8 cellular contexts compared by ENCODE assay signal in the genomic region with DNA sequence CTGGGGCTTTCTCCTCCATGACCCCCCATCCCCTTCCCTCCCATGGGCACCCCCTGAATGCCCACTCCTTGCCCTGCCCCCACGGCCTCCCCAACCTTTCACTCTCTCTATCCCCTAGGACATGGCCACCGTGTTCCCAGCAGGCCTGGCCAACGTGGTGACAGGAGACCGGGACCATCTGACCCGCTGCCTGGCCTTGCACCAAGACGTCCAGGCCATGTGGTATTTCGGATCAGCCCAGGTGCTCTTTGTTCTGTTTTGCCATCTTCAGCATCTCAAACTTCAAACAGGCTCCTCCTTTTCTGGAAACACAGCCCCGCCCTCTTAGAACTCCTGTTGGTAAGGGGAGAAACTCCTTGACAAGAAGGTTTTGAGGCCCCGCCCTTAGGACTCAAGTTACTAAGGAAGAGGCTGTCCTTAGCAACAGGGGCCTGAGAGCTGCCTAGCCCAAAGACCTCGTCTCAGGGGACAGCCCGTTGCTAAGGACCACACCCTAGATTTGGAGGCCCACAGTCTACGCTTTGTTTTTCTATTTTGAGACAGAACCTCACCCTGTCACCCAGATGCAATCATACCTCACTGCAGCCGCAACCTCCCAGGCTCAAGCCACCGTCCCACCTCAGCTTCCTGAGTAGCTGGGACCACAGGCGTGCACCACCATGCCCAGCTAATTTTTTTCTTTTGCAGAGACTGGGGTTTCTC. TPM values are rescaled to one million over a fixed set of nuclear protein-coding genes. Genes with fewer than 3 reads are reported as not detected.
DNase-seq lines count a peak whose midpoint lies in the region; ATAC-seq, FAIRE-seq and TF ChIP-seq lines count a peak whose summit lies in the region.

No MANE protein-coding gene starts in this region.

- no peak for TF ChIP-seq CTCF in NB4 (IDR thresholded peaks at IDR 0.05; ENCODE audit: low read depth, low read length)
- TF ChIP-seq CTCF in pancreas (IDR thresholded peaks at IDR 0.05): no peak

- ATAC-seq in GM21576 (IDR thresholded peaks at IDR 0.05; ENCODE audit: unreplicated experiment) (peak; percentile 63), pancreas (peak in 3 of 4 donors; percentile 5 to 43 (median 11)), HG02798 (IDR thresholded peaks at IDR 0.05; ENCODE audit: poor library complexity, unreplicated experiment) (no peak)

- no peaks in the 10 kb centered on the region for H3K27me3 Mint-ChIP-seq in activated CD4-positive, alpha-beta memory T cell treated with anti-CD3 and anti-CD28 coated beads, Interleukin-2, amount 10 ng/mL, durations not matched to agents 7 days and 5 days

- no peaks in the 10 kb centered on the region for H3K9me3 ChIP-seq in pancreas

- CTCF ChIA-PET in activated CD4-positive, alpha-beta memory T cell treated with anti-CD3 and anti-CD28 coated beads, Interleukin-2, amount 10 ng/mL, durations not matched to agents 7 days and 5 days (lab: Charles Lee): interaction anchor here (0.8 to 5.9 kb wide), 8 partner anchors 14 to 243 kb away, joined by 3 to 159 read pairs (median 10); partner anchors contain the start of genes ALDH16A1 and PIH1D1

- no peaks in the 10 kb centered on the region for H3K36me3 ChIP-seq in pancreas

- no peak overlapping the region for H3K27ac ChIP-seq in pancreas

- peaks cover 21% of the 10 kb centered on the region for H3K36me3 Mint-ChIP-seq in activated CD4-positive, alpha-beta memory T cell treated with anti-CD3 and anti-CD28 coated beads, Interleukin-2, amount 10 ng/mL, durations not matched to agents 7 days and 5 days (ENCODE audit: low read depth)

- DNase-seq in DMS 273 (lab: John Stamatoyannopoulos, UW; ENCODE audit: unreplicated experiment) (peak; percentile 98), NB4 (ENCODE audit: low read depth) (peak; percentile 93), erythroblast (lab: John Stamatoyannopoulos, UW) (peak; percentile 86 to 89), pancreas (no peak), medulla oblongata (ENCODE audit: extremely low spot score) (no peak)
- DNase-seq in activated CD4-positive, alpha-beta memory T cell treated with anti-CD3 and anti-CD28 coated beads, Interleukin-2, amount 10 ng/mL, durations not matched to agents 7 days and 5 days: peak; percentile 96

- TF ChIP-seq POLR2A in NB4 (IDR thresholded peaks at IDR 0.05; ENCODE audit: extremely low read depth, insufficient read length) (no peak), erythroblast (IDR thresholded peaks at IDR 0.05; ENCODE audit: low read length) (no peak)

- H3K4me1 ChIP-seq in pancreas: peaks cover 0 to 4% (median 0%) of the 10 kb centered on the region in 3 donors

- H3K27ac Mint-ChIP-seq in activated CD4-positive, alpha-beta memory T cell treated with anti-CD3 and anti-CD28 coated beads, Interleukin-2, amount 10 ng/mL, durations not matched to agents 7 days and 5 days: peak overlapping the region; percentile 100

- peak overlapping the region; percentile 77 for H3K4me3 Mint-ChIP-seq in activated CD4-positive, alpha-beta memory T cell treated with anti-CD3 and anti-CD28 coated beads, Interleukin-2, amount 10 ng/mL, durations not matched to agents 7 days and 5 days

- intact Hi-C loops in pancreas (cut with DNase I): no loop called here

- WGBS in pancreas, 2 donors: 79 to 81% methylated on average over 15 of the region's 15 CpGs

- POLR2A ChIA-PET in activated CD4-positive, alpha-beta memory T cell treated with anti-CD3 and anti-CD28 coated beads, Interleukin-2, amount 10 ng/mL, durations not matched to agents 7 days and 5 days (lab: Charles Lee): interaction anchor here (0.7 to 10.7 kb wide), 19 partner anchors 9 to 207 kb away, joined by 3 to 192 read pairs (median 5); partner anchors contain the start of genes ALDH16A1, CD37, PIH1D1 and PRMT1

- no peak for FAIRE-seq in pancreas (lab: Jason Lieb, UNC)

- no peaks in the 10 kb centered on the region for H3K27me3 ChIP-seq in pancreas

- H3K4me1 Mint-ChIP-seq in activated CD4-positive, alpha-beta memory T cell treated with anti-CD3 and anti-CD28 coated beads, Interleukin-2, amount 10 ng/mL, durations not matched to agents 7 days and 5 days: peaks cover 55% of the 10 kb centered on the region

- no peak overlapping the region for H3K4me3 ChIP-seq in NB4 (ENCODE audit: low read depth, low read length)
- no peak overlapping the region for H3K4me3 ChIP-seq in pancreas

- H3K9me3 Mint-ChIP-seq in activated CD4-positive, alpha-beta memory T cell treated with anti-CD3 and anti-CD28 coated beads, Interleukin-2, amount 10 ng/mL, durations not matched to agents 7 days and 5 days: no peaks in the 10 kb centered on the region

RNA-seq across cellular contexts. Expression of gene FLT3LG, which starts 5.1 kb away (rescaled TPM):
- total RNA-seq in activated CD4-positive, alpha-beta memory T cell treated with anti-CD3 and anti-CD28 coated beads, Interleukin-2, amount 10 ng/mL, durations not matched to agents 7 days and 5 days: 100 to 1,000 TPM; 187 to 197 TPM
- 1 to 10 TPM in 5 of 6 donors, under 1 TPM in 1; 0.79 to 3.7 (median 1.8) TPM for total RNA-seq in pancreas
- polyA plus RNA-seq in pancreas: 1 to 10 TPM; 7.1 to 8.4 TPM

RNA-seq across cellular contexts. Expression of gene ALDH16A1, which starts 15.9 kb away (rescaled TPM):
- total RNA-seq in activated CD4-positive, alpha-beta memory T cell treated with anti-CD3 and anti-CD28 coated beads, Interleukin-2, amount 10 ng/mL, durations not matched to agents 7 days and 5 days: 10 to 100 TPM; 34.1 to 36.6 TPM
- total RNA-seq in pancreas: 10 to 100 TPM; 16.1 to 22.9 (median 19.8) TPM
- 10 to 100 TPM; 72.4 to 89.3 TPM for polyA plus RNA-seq in pancreas

RNA-seq across cellular contexts. Expression of gene PIH1D1, which starts 17.3 kb away (rescaled TPM):
- total RNA-seq in activated CD4-positive, alpha-beta memory T cell treated with anti-CD3 and anti-CD28 coated beads, Interleukin-2, amount 10 ng/mL, durations not matched to agents 7 days and 5 days: 100 to 1,000 TPM; 168 to 170 TPM
- 10 to 100 TPM; 34.2 to 49.1 (median 37.2) TPM for total RNA-seq in pancreas
- polyA plus RNA-seq in pancreas: 100 to 1,000 TPM in 1 of 2 donors, 10 to 100 TPM in 1; 82.5 to 110 TPM

RNA-seq across cellular contexts. Expression of gene RPL13A, which starts 18.5 kb away (rescaled TPM):
- 1,000 to 10,000 TPM; 2,417 to 2,463 TPM for total RNA-seq in activated CD4-positive, alpha-beta memory T cell treated with anti-CD3 and anti-CD28 coated beads, Interleukin-2, amount 10 ng/mL, durations not matched to agents 7 days and 5 days
- total RNA-seq in pancreas: 1,000 to 10,000 TPM; 1,459 to 2,866 (median 2,217) TPM
- polyA plus RNA-seq in pancreas: 1,000 to 10,000 TPM; 1,585 to 1,842 TPM

RNA-seq across cellular contexts. Expression of gene RPS11, which starts 27.3 kb away (rescaled TPM):
- total RNA-seq in activated CD4-positive, alpha-beta memory T cell treated with anti-CD3 and anti-CD28 coated beads, Interleukin-2, amount 10 ng/mL, durations not matched to agents 7 days and 5 days: 1,000 to 10,000 TPM; 2,194 to 2,385 TPM
- total RNA-seq in pancreas: 1,000 to 10,000 TPM in 4 of 6 donors, 100 to 1,000 TPM in 2; 765 to 1,427 (median 1,126) TPM
- polyA plus RNA-seq in pancreas: 1,000 to 10,000 TPM; 2,346 to 2,426 TPM

Comparison
In these comparisons a context has a peak if more than half of its experiments do, and no peak if none do; other contexts are left out.
1. DNase-seq: peak in DMS 273 (single experiment), NB4 (single experiment), activated CD4-positive, alpha-beta memory T cell treated with anti-CD3 and anti-CD28 coated beads, Interleukin-2, amount 10 ng/mL, durations not matched to agents 7 days and 5 days (single experiment) and erythroblast (2 of 2); none in pancreas (0 of 6) and medulla oblongata (single experiment).
2. RNA of gene FLT3LG, which starts 5.1 kb away (total RNA-seq): 187 to 197 TPM in activated CD4-positive, alpha-beta memory T cell treated with anti-CD3 and anti-CD28 coated beads, Interleukin-2, amount 10 ng/mL, durations not matched to agents 7 days and 5 days; 0.79 to 3.7 TPM in pancreas; every median in the first group is over 10 times any median in the second.